In the genomic region with DNA sequence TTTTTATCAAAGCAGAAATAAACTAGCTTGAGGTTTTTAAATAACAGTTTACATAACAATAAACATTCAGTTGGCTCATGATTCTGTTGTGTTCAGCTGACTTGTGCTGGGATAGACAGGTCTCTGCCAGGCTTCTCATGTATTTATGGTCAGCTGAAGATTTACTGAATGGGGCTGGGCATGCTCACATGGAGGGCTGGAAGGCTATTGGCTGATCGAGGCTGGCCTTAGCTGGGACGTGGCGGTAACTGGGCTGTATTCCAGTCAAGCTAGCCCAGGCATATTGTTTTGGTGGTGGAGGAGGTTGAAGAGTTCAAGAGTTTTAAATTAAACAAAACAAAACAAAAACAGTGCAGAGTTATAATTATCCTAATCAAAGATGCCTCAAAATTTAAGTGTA, we compare ENCODE assay signal across 18 cellular contexts.
"Had no signal": no experiment of that assay in that cellular context is flagged by ENCODE, and none has a peak within 500 bp of the region (broad histone marks: within the 10 kb centered on the region; RNA-seq: fewer than 3 reads in every experiment).

No MANE protein-coding gene starts in this region.

- DNase-seq: activated CD4-positive, alpha-beta memory T cell treated with anti-CD3 and anti-CD28 coated beads, Interleukin-2, amount 10 ng/mL, durations not matched to agents 7 days and 5 days; activated CD4-positive, alpha-beta T cell treated with anti-CD3 and anti-CD28 coated beads, Interleukin-2, amount 10 ng/mL, durations not matched to agents 24 days and 14 days; activated effector memory CD4-positive, alpha-beta T cell treated with anti-CD3 and anti-CD28 coated beads, Interleukin-2, amount 50 U/mL, for 16 hours; activated naive CD4-positive, alpha-beta T cell treated with anti-CD3 and anti-CD28 coated beads, Interleukin-2, amount 10 ng/mL, durations not matched to agents 7 days and 5 days; activated T-cell treated with anti-CD3 and anti-CD28 coated beads, Interleukin-2, amount 50 U/mL, for 72 hours; cerebellar nuclear complex; endodermal cell; foreskin keratinocyte; kidney; lower lobe of right lung; ovary; stimulated activated CD4-positive, alpha-beta T cell treated with anti-CD3 and anti-CD28 coated beads, Interleukin-4, amount 100 ng/mL, for 24 hours; stimulated activated naive CD8-positive, alpha-beta T cell treated with anti-CD3 and anti-CD28 coated beads, Interleukin-15, Interleukin-2, amounts not matched to agents 100 U/mL and 50 U/mL, for 24 hours had no signal

- H3K9me3 ChIP-seq: lower lobe of right lung, ovary, prostate gland had no signal

- H3K27ac Mint-ChIP-seq: activated CD4-positive, alpha-beta memory T cell treated with anti-CD3 and anti-CD28 coated beads, Interleukin-2, amount 10 ng/mL, durations not matched to agents 7 days and 5 days; activated CD4-positive, alpha-beta T cell treated with anti-CD3 and anti-CD28 coated beads, Interleukin-2, amount 10 ng/mL, durations not matched to agents 24 days and 14 days; activated naive CD4-positive, alpha-beta T cell treated with anti-CD3 and anti-CD28 coated beads, Interleukin-2, amount 10 ng/mL, durations not matched to agents 7 days and 5 days; activated T-cell treated with anti-CD3 and anti-CD28 coated beads, Interleukin-2, amount 50 U/mL, for 72 hours; endodermal cell; natural killer cell treated with Interleukin-12 subunit alpha and Interleukin-12 subunit beta and Interleukin-15 and Interleukin-18, amount 100 ng/mL, for 72 hours had no signal

- H3K4me3 Mint-ChIP-seq: activated CD4-positive, alpha-beta memory T cell treated with anti-CD3 and anti-CD28 coated beads, Interleukin-2, amount 10 ng/mL, durations not matched to agents 7 days and 5 days; activated CD4-positive, alpha-beta T cell treated with anti-CD3 and anti-CD28 coated beads, Interleukin-2, amount 10 ng/mL, durations not matched to agents 24 days and 14 days; activated naive CD4-positive, alpha-beta T cell treated with anti-CD3 and anti-CD28 coated beads, Interleukin-2, amount 10 ng/mL, durations not matched to agents 7 days and 5 days; activated T-cell treated with anti-CD3 and anti-CD28 coated beads, Interleukin-2, amount 50 U/mL, for 72 hours; endodermal cell; natural killer cell treated with Interleukin-12 subunit alpha and Interleukin-12 subunit beta and Interleukin-15 and Interleukin-18, amount 100 ng/mL, for 72 hours had no signal

- H3K27ac ChIP-seq: coronary artery, epithelial cell of prostate, foreskin keratinocyte, lower lobe of right lung, ovary, prostate gland, VCaP had no signal

- H3K36me3 ChIP-seq: lower lobe of right lung, ovary, prostate gland had no signal

- H3K27me3 Mint-ChIP-seq: activated CD4-positive, alpha-beta memory T cell treated with anti-CD3 and anti-CD28 coated beads, Interleukin-2, amount 10 ng/mL, durations not matched to agents 7 days and 5 days; activated CD4-positive, alpha-beta T cell treated with anti-CD3 and anti-CD28 coated beads, Interleukin-2, amount 10 ng/mL, durations not matched to agents 24 days and 14 days; activated naive CD4-positive, alpha-beta T cell treated with anti-CD3 and anti-CD28 coated beads, Interleukin-2, amount 10 ng/mL, durations not matched to agents 7 days and 5 days; natural killer cell treated with Interleukin-12 subunit alpha and Interleukin-12 subunit beta and Interleukin-15 and Interleukin-18, amount 100 ng/mL, for 72 hours had no signal

- H3K4me1 Mint-ChIP-seq: activated CD4-positive, alpha-beta memory T cell treated with anti-CD3 and anti-CD28 coated beads, Interleukin-2, amount 10 ng/mL, durations not matched to agents 7 days and 5 days; activated CD4-positive, alpha-beta T cell treated with anti-CD3 and anti-CD28 coated beads, Interleukin-2, amount 10 ng/mL, durations not matched to agents 24 days and 14 days; activated naive CD4-positive, alpha-beta T cell treated with anti-CD3 and anti-CD28 coated beads, Interleukin-2, amount 10 ng/mL, durations not matched to agents 7 days and 5 days; endodermal cell had no signal

- FAIRE-seq: kidney had no signal

- H3K27me3 ChIP-seq: foreskin keratinocyte, ovary had no signal

- H3K4me1 ChIP-seq: foreskin keratinocyte, lower lobe of right lung, prostate gland had no signal

- H3K36me3 Mint-ChIP-seq: activated naive CD4-positive, alpha-beta T cell treated with anti-CD3 and anti-CD28 coated beads, Interleukin-2, amount 10 ng/mL, durations not matched to agents 7 days and 5 days had no signal

- H3K4me3 ChIP-seq: coronary artery, lower lobe of right lung, ovary, prostate gland had no signal
